ENCODE assay signal across 8 cellular contexts in genomic region chr10:103888113-103888841, GRCh38. TPM values are rescaled to one million over a fixed set of nuclear protein-coding genes. Genes with fewer than 3 reads are reported as not detected.
DNase-seq lines count a peak whose midpoint lies in the region; ATAC-seq, FAIRE-seq and TF ChIP-seq lines count a peak whose summit lies in the region.

No MANE protein-coding gene starts in this region.

- no peaks in the 10 kb centered on the region for H3K79me2 ChIP-seq in OCI-LY3 (ENCODE audit: low read length)

- 1 to 14% (median 11%) methylated on average over 6 of the region's 6 CpGs for WGBS in small intestine, 3 donors

- H3K9me3 ChIP-seq in OCI-LY3 (ENCODE audit: insufficient read depth, low read length) (no peaks in the 10 kb centered on the region), small intestine (ENCODE audit: control insufficient read depth, low read depth) (no peaks in the 10 kb centered on the region)

- TF ChIP-seq CTCF in GM10266 (IDR thresholded peaks at IDR 0.05; ENCODE audit: control insufficient read depth, insufficient read depth, low read depth, missing control alignments) (peak; percentile 73), OCI-LY3 (IDR thresholded peaks at IDR 0.05; ENCODE audit: low read depth, low read length) (peak; percentile 74)

- H4K20me1 ChIP-seq in OCI-LY3 (ENCODE audit: insufficient read depth, low read length) = no peaks in the 10 kb centered on the region

- in situ Hi-C loops in T47D (cut with HindIII; ENCODE audit: low pct_unique_long_range_greater_than_20kb, low sequenced_read_pairs) = no loop called here

- H3K4me3 ChIP-seq in OCI-LY3 (ENCODE audit: low read length) = no peak overlapping the region
- no peak overlapping the region for H3K4me3 ChIP-seq in small intestine (ENCODE audit: low read depth in 1 of 2, low read length in 2 of 2)

- no peak overlapping the region for H3K27ac ChIP-seq in OCI-LY3 (ENCODE audit: low read length)
- H3K27ac ChIP-seq in small intestine (ENCODE audit: low read depth in 1 of 2, low read length in 1 of 2) = peak overlapping the region; percentile 59 to 89

- H2AFZ ChIP-seq in OCI-LY3 (ENCODE audit: low read depth, low read length) = no peak overlapping the region

- no peak overlapping the region for H3K4me2 ChIP-seq in OCI-LY3 (ENCODE audit: low read length)

- FAIRE-seq in small intestine (lab: Jason Lieb, UNC) = no peak

- peaks cover 10% of the 10 kb centered on the region for H3K4me1 ChIP-seq in OCI-LY3 (ENCODE audit: low read length)
- no peaks in the 10 kb centered on the region for H3K4me1 ChIP-seq in small intestine (ENCODE audit: control insufficient read depth in 2 of 2, insufficient read depth in 1 of 2, low read depth in 1 of 2, low read length in 1 of 2)

- H3K27me3 ChIP-seq in OCI-LY3 (ENCODE audit: low read depth, low read length) = no peaks in the 10 kb centered on the region
- no peaks in the 10 kb centered on the region for H3K27me3 ChIP-seq in small intestine (ENCODE audit: control insufficient read depth in 2 of 2, insufficient read depth in 2 of 2, low read length in 2 of 2)

- no peak overlapping the region for H3K9ac ChIP-seq in OCI-LY3 (ENCODE audit: low read length)

- H3K36me3 ChIP-seq in OCI-LY3 (replicated peaks; ENCODE audit: low read depth, low read length) (no peaks in the 10 kb centered on the region), small intestine (ENCODE audit: control insufficient read depth in 2 of 2, insufficient read depth in 2 of 2, low read length in 2 of 2) (peaks cover 0 to 11% of the 10 kb centered on the region in 2 donors)

- DNase-seq in AG08396 (ENCODE audit: low spot score) (peak; percentile 76), GM10266 (ENCODE audit: extremely low spot score) (peak; percentile 52), T47D (ENCODE audit: low read depth in 1 of 2, low spot score in 1 of 2) (peak; percentile 25 to 61), iris pigment epithelial cell (ENCODE audit: low read depth) (peak; percentile 91), small intestine (peak; percentile 77)
- no peak for DNase-seq in NK-92 treated with Interleukin-12 subunit alpha and Interleukin-12 subunit beta, amount 100 ng/mL, for 24 hours (lab: John Stamatoyannopoulos, UW)

- peak; percentile 53 for ATAC-seq in HG03460 (IDR thresholded peaks at IDR 0.05; ENCODE audit: unreplicated experiment)

RNA-seq across cellular contexts. Expression of gene STN1, which starts 29.7 kb away (rescaled TPM):
- polyA plus RNA-seq in small intestine = 10 to 100 TPM; 11.2 to 18.1 (median 16.8) TPM

RNA-seq across cellular contexts. Expression of gene SH3PXD2A, which starts 32.9 kb away (rescaled TPM):
- polyA plus RNA-seq in small intestine = 1 to 10 TPM; 2.2 to 9.1 (median 8.4) TPM
